ENCODE assay signal across 8 cellular contexts in the genomic region with DNA sequence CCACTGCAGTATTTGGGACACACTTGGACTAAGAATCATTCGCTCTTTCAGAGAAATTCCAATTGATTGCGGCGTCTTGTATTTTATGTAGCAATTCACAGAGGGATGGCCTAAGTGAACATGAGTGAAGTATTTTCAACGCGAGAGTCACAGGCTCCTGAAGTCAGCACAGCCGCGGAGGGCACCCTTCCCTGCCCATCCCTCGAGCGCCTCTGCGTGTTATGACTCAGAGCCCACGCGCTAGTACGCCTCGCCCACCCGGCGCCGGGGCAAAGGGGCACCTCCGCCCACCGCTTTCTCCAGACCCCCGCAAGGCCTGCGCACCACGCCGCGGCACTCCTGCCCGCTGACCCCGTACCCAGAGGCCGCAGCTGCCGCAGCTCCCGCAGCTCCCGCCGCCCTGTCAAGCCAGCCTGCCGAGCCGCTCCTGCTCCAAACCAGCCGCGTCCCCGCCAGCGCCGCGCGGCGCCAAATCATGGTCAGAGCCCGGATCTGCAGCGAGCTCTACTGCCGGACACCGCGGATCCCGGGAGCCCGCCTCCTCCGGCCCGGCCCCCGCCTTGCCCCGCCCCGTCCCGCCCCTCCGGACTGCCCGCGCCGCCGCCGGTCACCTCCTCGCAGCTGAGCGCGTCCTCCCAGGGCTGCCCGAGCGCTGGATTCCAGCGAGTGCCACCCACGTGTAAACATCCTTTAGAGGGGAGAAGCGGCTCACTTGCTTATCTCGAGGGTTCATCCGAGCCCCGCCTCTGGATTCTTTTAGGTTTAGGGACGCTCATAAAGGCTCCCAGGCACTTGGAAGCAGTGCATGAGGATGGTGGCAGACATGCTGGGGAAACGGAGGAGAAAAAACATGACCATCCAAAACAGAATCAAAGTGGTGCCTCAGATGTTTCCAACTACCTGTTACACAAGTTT. TPM values are rescaled to one million over a fixed set of nuclear protein-coding genes. Genes with fewer than 3 reads are reported as not detected.
A peak's percentile ranks its signal among the peaks of the same experiment; 100 is the strongest.
DNase-seq lines count a peak whose midpoint lies in the region; ATAC-seq, FAIRE-seq and TF ChIP-seq lines count a peak whose summit lies in the region.

A gene with protein sequence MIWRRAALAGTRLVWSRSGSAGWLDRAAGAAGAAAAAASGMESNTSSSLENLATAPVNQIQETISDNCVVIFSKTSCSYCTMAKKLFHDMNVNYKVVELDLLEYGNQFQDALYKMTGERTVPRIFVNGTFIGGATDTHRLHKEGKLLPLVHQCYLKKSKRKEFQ (minus strand): TSS at position 509 of the 915 bp plus-strand sequence. CDS start 32 bp downstream, at position 477.

- peak within 1 kb of the TSS; percentile 75 for H3K4me3 ChIP-seq in AG04449 (ENCODE audit: low read depth, low read length)
- peak within 1 kb of the TSS; percentile 81 to 88 (median 82) for H3K4me3 ChIP-seq in breast epithelium
- H3K4me3 ChIP-seq in small intestine (ENCODE audit: low read depth in 1 of 2, low read length in 2 of 2), result peak within 1 kb of the TSS; percentile 55 to 58

- POLR2A ChIA-PET in AG04449 (lab: Yijun Ruan, JAX), result interaction anchor here (0.6 to 2.2 kb wide), 6 partner anchors 8 to 67 kb away, joined by 3 to 24 read pairs (median 6); a partner anchor contains a TSS

- H3K27ac ChIP-seq in VCaP (peak within 1 kb of the TSS; percentile 92), breast epithelium (peak within 1 kb of the TSS; percentile 84 to 95), small intestine (ENCODE audit: low read depth in 1 of 2, low read length in 1 of 2) (peak within 1 kb of the TSS; percentile 80 to 94)

- peak; percentile 0 for TF ChIP-seq CTCF in AG04449 (IDR thresholded peaks at IDR 0.05; ENCODE audit: insufficient read depth, low read length, missing control alignments)
- TF ChIP-seq CTCF in VCaP (conservative IDR thresholded peaks at IDR 0.05), result 0 out of 2 replicates have a peak, but pooled peaks have one; percentile 14
- TF ChIP-seq CTCF in breast epithelium (IDR thresholded peaks at IDR 0.05), result no peak

- no peaks in the 10 kb centered on the region for H3K27me3 ChIP-seq in breast epithelium
- H3K27me3 ChIP-seq in small intestine (ENCODE audit: control insufficient read depth in 2 of 2, insufficient read depth in 2 of 2, low read length in 2 of 2), result no peaks in the 10 kb centered on the region

- intact Hi-C loops in breast epithelium (cut with DNase I; ENCODE audit: low total_unique reads), result no loop called here

- no peak for FAIRE-seq in small intestine (lab: Jason Lieb, UNC)

- ATAC-seq in GM18858 (IDR thresholded peaks at IDR 0.05; ENCODE audit: unreplicated experiment) (peak; percentile 72), HG03064 (IDR thresholded peaks at IDR 0.05; ENCODE audit: low read depth, unreplicated experiment) (peak; percentile 95)

- no peaks in the 10 kb centered on the region for H3K36me3 ChIP-seq in breast epithelium
- H3K36me3 ChIP-seq in small intestine (ENCODE audit: control insufficient read depth in 2 of 2, insufficient read depth in 2 of 2, low read length in 2 of 2), result no peaks in the 10 kb centered on the region

- H3K9me3 ChIP-seq in breast epithelium (no peaks in the 10 kb centered on the region), small intestine (ENCODE audit: control insufficient read depth, low read depth) (no peaks in the 10 kb centered on the region)

- WGBS in small intestine, 3 donors, result 0 to 1% (median 0%) methylated on average over 58 to 73 of the region's 73 CpGs

- H3K4me1 ChIP-seq in breast epithelium, result peaks cover 0 to 4% of the 10 kb centered on the region in 2 donors
- H3K4me1 ChIP-seq in small intestine (ENCODE audit: control insufficient read depth in 2 of 2, insufficient read depth in 1 of 2, low read depth in 1 of 2, low read length in 1 of 2), result peaks cover 0 to 3% of the 10 kb centered on the region in 2 donors

- no peak for TF ChIP-seq POLR2A in breast epithelium (IDR thresholded peaks at IDR 0.05)

- CTCF ChIA-PET in AG04449 (lab: Yijun Ruan, JAX), result interaction anchor here (0.8 to 11.6 kb wide), 7 partner anchors 9 to 299 kb away, joined by 3 to 78 read pairs (median 5); a partner anchor contains a TSS

- no peak for DNase-seq in AG04449 (ENCODE audit: low read depth, low spot score)
- peak; percentile 77 for DNase-seq in NCI-H2196 (lab: John Stamatoyannopoulos, UW; ENCODE audit: unreplicated experiment)
- DNase-seq in breast epithelium (ENCODE audit: low spot score in 2 of 2), result peak; percentile 78 to 82
- peak; percentile 96 for DNase-seq in iPS-NIHi7 (ENCODE audit: extremely low spot score)
- DNase-seq in small intestine, result peak; percentile 85

RNA-seq across cellular contexts. Expression of the gene that starts here (rescaled TPM):
- 1 to 10 TPM; 6.2 to 8.0 (median 6.9) TPM for total RNA-seq in breast epithelium
- 10 to 100 TPM; 21.0 to 27.3 (median 22.0) TPM for polyA plus RNA-seq in small intestine

Comparison
In these comparisons a context has a peak if more than half of its experiments do, and no peak if none do; other contexts are left out.
1. CTCF ChIP-seq: peak in AG04449 (single experiment) and VCaP (single experiment); none in breast epithelium (0 of 3).
2. Peak in every context shown above with its lines, with median percentiles within 50 percentile points of each other: H3K4me3 ChIP-seq and H3K27ac ChIP-seq.